In the genomic region with DNA sequence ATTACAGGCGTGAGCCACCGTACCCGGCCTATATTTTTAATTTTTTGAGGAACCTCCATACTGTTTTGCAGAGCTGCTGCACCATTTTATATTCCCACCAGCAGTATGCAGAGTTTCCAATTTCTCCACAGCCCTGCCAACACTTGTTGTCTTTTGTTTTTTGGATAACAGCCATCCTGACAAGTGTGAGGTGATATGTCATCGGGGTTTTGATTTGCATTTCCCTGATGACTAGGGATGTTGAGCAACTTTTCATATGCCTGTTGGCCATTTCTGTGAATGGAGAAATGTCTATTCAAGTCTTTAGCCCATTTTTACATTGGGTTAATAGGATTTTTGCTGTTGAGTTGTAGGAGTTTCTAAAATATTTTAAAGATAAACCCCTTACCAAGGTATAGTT, we compare ENCODE assay signal across 1 cellular context.
TF ChIP-seq lines count a peak whose summit lies in the region.

No MANE protein-coding gene starts in this region.

TF ChIP-seq in GM23338, 12 proteins besides CTCF, POLR2A, EP300 and RAD21 (continued from another document):
- TF ChIP-seq NANOG (IDR thresholded peaks at IDR 0.05; ENCODE audit: borderline replicate concordance), result no peak
